Comparison of ENCODE assay signal across 29 cellular contexts in genomic region chr16:17749706-17750105, GRCh38.
"Had no signal": no experiment of that assay in that cellular context is flagged by ENCODE, and none has a peak within 500 bp of the region (broad histone marks: within the 10 kb centered on the region; RNA-seq: fewer than 3 reads in every experiment).

No MANE protein-coding gene starts in this region.

- DNase-seq: colonic mucosa; cortex of kidney; dermis blood vessel endothelial cell; dorsolateral prefrontal cortex; effector CD4-positive, alpha-beta T cell; effector CD8-positive, alpha-beta T cell; effector memory CD4-positive, alpha-beta T cell; effector memory CD8-positive, alpha-beta T cell; endodermal cell; erythroblast; esophagus squamous epithelium; foreskin fibroblast; foreskin keratinocyte; foreskin melanocyte; gastrocnemius medialis; glutamatergic neuron; head of caudate nucleus; heart left ventricle; heart right ventricle had no signal

- H3K27ac ChIP-seq: colonic mucosa, coronary artery, dorsolateral prefrontal cortex, epithelial cell of prostate, esophagus muscularis mucosa, esophagus squamous epithelium, foreskin keratinocyte, gastrocnemius medialis, gastroesophageal sphincter, heart left ventricle, heart right ventricle, hepatocyte had no signal

- H3K4me3 Mint-ChIP-seq: dendritic cell treated with granulocyte-macrophage colony-stimulating factor and Interleukin-4, amounts not matched to agents 40 ng/mL and 50 ng/mL, for 4 days; effector memory CD8-positive, alpha-beta T cell; endodermal cell had no signal

- H2AFZ ChIP-seq: hepatocyte had no signal

- H3K27me3 Mint-ChIP-seq: dendritic cell treated with granulocyte-macrophage colony-stimulating factor and Interleukin-4, amounts not matched to agents 40 ng/mL and 50 ng/mL, for 4 days had no signal

- H3K36me3 ChIP-seq: colonic mucosa, esophagus muscularis mucosa, esophagus squamous epithelium, gastrocnemius medialis, gastroesophageal sphincter, heart left ventricle, heart right ventricle had no signal

- H3K27me3 ChIP-seq: colonic mucosa, esophagus muscularis mucosa, foreskin keratinocyte, gastrocnemius medialis, gastroesophageal sphincter, hepatocyte had no signal

- ATAC-seq: effector memory CD8-positive, alpha-beta T cell; esophagus mucosa; foreskin keratinocyte; gastrocnemius medialis; gastroesophageal sphincter; heart left ventricle; heart right ventricle had no signal

- H3K27ac Mint-ChIP-seq: dendritic cell treated with granulocyte-macrophage colony-stimulating factor and Interleukin-4, amounts not matched to agents 40 ng/mL and 50 ng/mL, for 4 days; effector memory CD8-positive, alpha-beta T cell; endodermal cell had no signal

- H3K4me3 ChIP-seq: colonic mucosa, coronary artery, dorsolateral prefrontal cortex, esophagus muscularis mucosa, esophagus squamous epithelium, gastrocnemius medialis, gastroesophageal sphincter, heart left ventricle, heart right ventricle, hepatocyte had no signal

- H3K9me3 ChIP-seq: colonic mucosa, esophagus squamous epithelium, gastrocnemius medialis had no signal

- H3K9me3 Mint-ChIP-seq: endodermal cell had no signal

- H3K4me1 ChIP-seq: colonic mucosa, foreskin keratinocyte, gastrocnemius medialis, heart left ventricle, heart right ventricle had no signal

- FAIRE-seq: endometrium, endothelial cell of umbilical vein, frontal cortex had no signal

- H3K4me2 ChIP-seq: hepatocyte had no signal

- H3K79me2 ChIP-seq: hepatocyte had no signal
